ENCODE assay signal across 13 cellular contexts in genomic region chr6:100202417-100203194, GRCh38.
DNase-seq lines count a peak whose midpoint lies in the region; ATAC-seq and TF ChIP-seq lines count a peak whose summit lies in the region.
"Had no signal": no experiment of that assay in that cellular context is flagged by ENCODE, and none has a peak within 500 bp of the region (broad histone marks: within the 10 kb centered on the region; RNA-seq: fewer than 3 reads in every experiment).

No MANE protein-coding gene starts in this region.

- intact Hi-C loops in body of pancreas (cut with DNase I), result no loop called here

- peaks cover 13% of the 10 kb centered on the region for H3K9me3 ChIP-seq in MG63
- no peaks in the 10 kb centered on the region for H3K9me3 ChIP-seq in body of pancreas
- no peaks in the 10 kb centered on the region for H3K9me3 ChIP-seq in mesodermal cell (ENCODE audit: control insufficient read depth, low read length)

- no peaks in the 10 kb centered on the region for H3F3A ChIP-seq in GM23338 (replicated peaks; ENCODE audit: low read depth)

- no peak overlapping the region for H3K27ac ChIP-seq in body of pancreas
- H3K27ac ChIP-seq in mesodermal cell (ENCODE audit: low read depth, low read length, severe bottlenecking), result peak overlapping the region; percentile 62
- no peak overlapping the region for H3K27ac ChIP-seq in GM23338 (ENCODE audit: low read depth)
- H3K27ac ChIP-seq: dorsolateral prefrontal cortex had no signal

- H3K9me2 ChIP-seq in GM23338 (ENCODE audit: insufficient read depth), result no peaks in the 10 kb centered on the region

- H3K4me1 Mint-ChIP-seq in GM23338, result no peaks in the 10 kb centered on the region

- H3K36me3 ChIP-seq in MG63 (no peaks in the 10 kb centered on the region), body of pancreas (replicated peaks in 1 of 2; ENCODE audit: insufficient read depth in 1 of 2, low read depth in 2 of 2) (no peaks in the 10 kb centered on the region), mesodermal cell (ENCODE audit: control insufficient read depth, insufficient read depth, low read length) (no peaks in the 10 kb centered on the region), GM23338 (ENCODE audit: insufficient read depth) (0 out of 2 replicates have a peak, but pooled peaks cover 2% of the 10 kb centered on the region)

- no peaks in the 10 kb centered on the region for H3K27me3 Mint-ChIP-seq in GM23338 (ENCODE audit: insufficient read depth, low read depth, poor library complexity)

- TF ChIP-seq CTCF in body of pancreas (IDR thresholded peaks at IDR 0.05), result no peak
- TF ChIP-seq CTCF in GM23338 (conservative IDR thresholded peaks at IDR 0.05; ENCODE audit: low read depth in 2 of 2), result no peak

- H3K79me2 ChIP-seq in GM23338 (replicated peaks; ENCODE audit: insufficient read depth), result no peaks in the 10 kb centered on the region

- no peaks in the 10 kb centered on the region for H4K20me1 ChIP-seq in GM23338 (replicated peaks; ENCODE audit: insufficient read depth)

- no peak overlapping the region for H3K4me3 Mint-ChIP-seq in GM23338

- 47 to 54% methylated on average over 2 of the region's 2 CpGs for WGBS in body of pancreas, 2 donors
- WGBS in mesodermal cell (ENCODE audit: insufficient coverage in 2 of 2), 2 experiments, result 56% methylated on average over 1 of the region's 2 CpGs; no CpG with 5 or more reads in 1 of the 2 experiments

- H3K4me1 ChIP-seq in body of pancreas (no peaks in the 10 kb centered on the region), mesodermal cell (ENCODE audit: control insufficient read depth, insufficient read depth, low read length, poor library complexity, severe bottlenecking) (peaks cover 5% of the 10 kb centered on the region), GM23338 (ENCODE audit: insufficient read depth) (no peaks in the 10 kb centered on the region)

- no peak overlapping the region for H2AFZ ChIP-seq in GM23338

- peaks cover 8% of the 10 kb centered on the region; the same call in 2 of the 3 replicates for H3K9me3 Mint-ChIP-seq in GM23338

- no peak for TF ChIP-seq POLR2A in body of pancreas (IDR thresholded peaks at IDR 0.05)

- H3K4me2 ChIP-seq in GM23338, result no peak overlapping the region

- H3K36me3 Mint-ChIP-seq in GM23338 (ENCODE audit: low read depth), result no peaks in the 10 kb centered on the region

- H3K27me3 ChIP-seq in MG63, result no peaks in the 10 kb centered on the region
- H3K27me3 ChIP-seq in body of pancreas, result no peaks in the 10 kb centered on the region
- H3K27me3 ChIP-seq in GM23338 (ENCODE audit: insufficient read depth), result no peaks in the 10 kb centered on the region

- no peak overlapping the region for H3K27ac Mint-ChIP-seq in GM23338

- peak; percentile 86 to 92 for DNase-seq in AML-193 (lab: John Stamatoyannopoulos, UW)
- peak; percentile 90 for DNase-seq in MG63
- no peak for DNase-seq in body of pancreas
- no peak for DNase-seq in GM23338 (ENCODE audit: low spot score)
- no peak for DNase-seq in DMS153 treated with DMSO at 0.1 percent for 48 hours (lab: John Stamatoyannopoulos, UW; ENCODE audit: unreplicated experiment)
- DNase-seq: DND-41, dorsolateral prefrontal cortex, NCI-H146, T-helper 1 cell had no signal

- no peak overlapping the region for H3K4me3 ChIP-seq in MG63
- no peak overlapping the region for H3K4me3 ChIP-seq in body of pancreas
- no peak overlapping the region for H3K4me3 ChIP-seq in mesodermal cell (ENCODE audit: extremely low read depth, insufficient read depth, low read length, poor library complexity, severe bottlenecking)
- H3K4me3 ChIP-seq in GM23338, result no peak overlapping the region
- H3K4me3 ChIP-seq: dorsolateral prefrontal cortex had no signal

- peak; percentile 50 for ATAC-seq in body of pancreas
- no peak for ATAC-seq in GM21360 (IDR thresholded peaks at IDR 0.05; ENCODE audit: unreplicated experiment)
- ATAC-seq in HG03354 (IDR thresholded peaks at IDR 0.05; ENCODE audit: poor library complexity, severe bottlenecking, unreplicated experiment), result no peak
- no peak for ATAC-seq in GM23338
- ATAC-seq: left lobe of liver had no signal

TF ChIP-seq in GM23338, 12 proteins besides CTCF, POLR2A, EP300 and RAD21:
- TF ChIP-seq ZNF331 (CRISPR knock-in tag; IDR thresholded peaks at IDR 0.05; ENCODE audit: low read depth) (no peak), JUNB (IDR thresholded peaks at IDR 0.05; ENCODE audit: unreplicated experiment) (no peak), STAT1 (IDR thresholded peaks at IDR 0.05; ENCODE audit: unreplicated experiment) (no peak), ZNF114 (CRISPR knock-in tag; IDR thresholded peaks at IDR 0.05) (no peak), CREB1 (CRISPR knock-in tag; IDR thresholded peaks at IDR 0.05; ENCODE audit: low read depth) (no peak), EZH2 (IDR thresholded peaks at IDR 0.05; ENCODE audit: low read depth, unreplicated experiment) (no peak), EZH2phosphoT487 (IDR thresholded peaks at IDR 0.05; ENCODE audit: unreplicated experiment) (no peak), POLR2AphosphoS5 (IDR thresholded peaks at IDR 0.05; ENCODE audit: low read depth) (no peak)
- TF ChIP-seq, protein P1, sequence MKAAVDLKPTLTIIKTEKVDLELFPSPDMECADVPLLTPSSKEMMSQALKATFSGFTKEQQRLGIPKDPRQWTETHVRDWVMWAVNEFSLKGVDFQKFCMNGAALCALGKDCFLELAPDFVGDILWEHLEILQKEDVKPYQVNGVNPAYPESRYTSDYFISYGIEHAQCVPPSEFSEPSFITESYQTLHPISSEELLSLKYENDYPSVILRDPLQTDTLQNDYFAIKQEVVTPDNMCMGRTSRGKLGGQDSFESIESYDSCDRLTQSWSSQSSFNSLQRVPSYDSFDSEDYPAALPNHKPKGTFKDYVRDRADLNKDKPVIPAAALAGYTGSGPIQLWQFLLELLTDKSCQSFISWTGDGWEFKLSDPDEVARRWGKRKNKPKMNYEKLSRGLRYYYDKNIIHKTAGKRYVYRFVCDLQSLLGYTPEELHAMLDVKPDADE (IDR thresholded peaks at IDR 0.05), result no peak
- TF ChIP-seq, protein P2, sequence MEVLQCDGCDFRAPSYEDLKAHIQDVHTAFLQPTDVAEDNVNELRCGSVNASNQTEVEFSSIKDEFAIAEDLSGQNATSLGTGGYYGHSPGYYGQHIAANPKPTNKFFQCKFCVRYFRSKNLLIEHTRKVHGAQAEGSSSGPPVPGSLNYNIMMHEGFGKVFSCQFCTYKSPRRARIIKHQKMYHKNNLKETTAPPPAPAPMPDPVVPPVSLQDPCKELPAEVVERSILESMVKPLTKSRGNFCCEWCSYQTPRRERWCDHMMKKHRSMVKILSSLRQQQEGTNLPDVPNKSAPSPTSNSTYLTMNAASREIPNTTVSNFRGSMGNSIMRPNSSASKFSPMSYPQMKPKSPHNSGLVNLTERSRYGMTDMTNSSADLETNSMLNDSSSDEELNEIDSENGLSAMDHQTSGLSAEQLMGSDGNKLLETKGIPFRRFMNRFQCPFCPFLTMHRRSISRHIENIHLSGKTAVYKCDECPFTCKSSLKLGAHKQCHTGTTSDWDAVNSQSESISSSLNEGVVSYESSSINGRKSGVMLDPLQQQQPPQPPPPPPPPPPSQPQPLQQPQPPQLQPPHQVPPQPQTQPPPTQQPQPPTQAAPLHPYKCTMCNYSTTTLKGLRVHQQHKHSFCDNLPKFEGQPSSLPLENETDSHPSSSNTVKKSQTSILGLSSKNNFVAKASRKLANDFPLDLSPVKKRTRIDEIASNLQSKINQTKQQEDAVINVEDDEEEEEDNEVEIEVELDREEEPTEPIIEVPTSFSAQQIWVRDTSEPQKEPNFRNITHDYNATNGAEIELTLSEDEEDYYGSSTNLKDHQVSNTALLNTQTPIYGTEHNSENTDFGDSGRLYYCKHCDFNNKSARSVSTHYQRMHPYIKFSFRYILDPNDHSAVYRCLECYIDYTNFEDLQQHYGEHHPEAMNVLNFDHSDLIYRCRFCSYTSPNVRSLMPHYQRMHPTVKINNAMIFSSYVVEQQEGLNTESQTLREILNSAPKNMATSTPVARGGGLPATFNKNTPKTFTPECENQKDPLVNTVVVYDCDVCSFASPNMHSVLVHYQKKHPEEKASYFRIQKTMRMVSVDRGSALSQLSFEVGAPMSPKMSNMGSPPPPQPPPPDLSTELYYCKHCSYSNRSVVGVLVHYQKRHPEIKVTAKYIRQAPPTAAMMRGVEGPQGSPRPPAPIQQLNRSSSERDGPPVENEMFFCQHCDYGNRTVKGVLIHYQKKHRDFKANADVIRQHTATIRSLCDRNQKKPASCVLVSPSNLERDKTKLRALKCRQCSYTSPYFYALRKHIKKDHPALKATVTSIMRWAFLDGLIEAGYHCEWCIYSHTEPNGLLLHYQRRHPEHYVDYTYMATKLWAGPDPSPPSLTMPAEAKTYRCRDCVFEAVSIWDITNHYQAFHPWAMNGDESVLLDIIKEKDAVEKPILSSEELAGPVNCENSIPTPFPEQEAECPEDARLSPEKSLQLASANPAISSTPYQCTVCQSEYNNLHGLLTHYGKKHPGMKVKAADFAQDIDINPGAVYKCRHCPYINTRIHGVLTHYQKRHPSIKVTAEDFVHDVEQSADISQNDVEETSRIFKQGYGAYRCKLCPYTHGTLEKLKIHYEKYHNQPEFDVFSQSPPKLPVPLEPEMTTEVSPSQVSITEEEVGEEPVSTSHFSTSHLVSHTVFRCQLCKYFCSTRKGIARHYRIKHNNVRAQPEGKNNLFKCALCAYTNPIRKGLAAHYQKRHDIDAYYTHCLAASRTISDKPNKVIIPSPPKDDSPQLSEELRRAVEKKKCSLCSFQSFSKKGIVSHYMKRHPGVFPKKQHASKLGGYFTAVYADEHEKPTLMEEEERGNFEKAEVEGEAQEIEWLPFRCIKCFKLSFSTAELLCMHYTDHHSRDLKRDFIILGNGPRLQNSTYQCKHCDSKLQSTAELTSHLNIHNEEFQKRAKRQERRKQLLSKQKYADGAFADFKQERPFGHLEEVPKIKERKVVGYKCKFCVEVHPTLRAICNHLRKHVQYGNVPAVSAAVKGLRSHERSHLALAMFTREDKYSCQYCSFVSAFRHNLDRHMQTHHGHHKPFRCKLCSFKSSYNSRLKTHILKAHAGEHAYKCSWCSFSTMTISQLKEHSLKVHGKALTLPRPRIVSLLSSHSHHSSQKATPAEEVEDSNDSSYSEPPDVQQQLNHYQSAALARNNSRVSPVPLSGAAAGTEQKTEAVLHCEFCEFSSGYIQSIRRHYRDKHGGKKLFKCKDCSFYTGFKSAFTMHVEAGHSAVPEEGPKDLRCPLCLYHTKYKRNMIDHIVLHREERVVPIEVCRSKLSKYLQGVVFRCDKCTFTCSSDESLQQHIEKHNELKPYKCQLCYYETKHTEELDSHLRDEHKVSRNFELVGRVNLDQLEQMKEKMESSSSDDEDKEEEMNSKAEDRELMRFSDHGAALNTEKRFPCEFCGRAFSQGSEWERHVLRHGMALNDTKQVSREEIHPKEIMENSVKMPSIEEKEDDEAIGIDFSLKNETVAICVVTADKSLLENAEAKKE (CRISPR knock-in tag; IDR thresholded peaks at IDR 0.05), result no peak

Comparison
In these comparisons a context has a peak if more than half of its experiments do, and no peak if none do; other contexts are left out.
1. DNase-seq: peak in AML-193 (2 of 2) and MG63 (single experiment); none in body of pancreas (0 of 4), GM23338 (single experiment) and DMS153 treated with DMSO at 0.1 percent for 48 hours (single experiment).